28 cellular contexts compared by ENCODE assay signal in the genomic region with DNA sequence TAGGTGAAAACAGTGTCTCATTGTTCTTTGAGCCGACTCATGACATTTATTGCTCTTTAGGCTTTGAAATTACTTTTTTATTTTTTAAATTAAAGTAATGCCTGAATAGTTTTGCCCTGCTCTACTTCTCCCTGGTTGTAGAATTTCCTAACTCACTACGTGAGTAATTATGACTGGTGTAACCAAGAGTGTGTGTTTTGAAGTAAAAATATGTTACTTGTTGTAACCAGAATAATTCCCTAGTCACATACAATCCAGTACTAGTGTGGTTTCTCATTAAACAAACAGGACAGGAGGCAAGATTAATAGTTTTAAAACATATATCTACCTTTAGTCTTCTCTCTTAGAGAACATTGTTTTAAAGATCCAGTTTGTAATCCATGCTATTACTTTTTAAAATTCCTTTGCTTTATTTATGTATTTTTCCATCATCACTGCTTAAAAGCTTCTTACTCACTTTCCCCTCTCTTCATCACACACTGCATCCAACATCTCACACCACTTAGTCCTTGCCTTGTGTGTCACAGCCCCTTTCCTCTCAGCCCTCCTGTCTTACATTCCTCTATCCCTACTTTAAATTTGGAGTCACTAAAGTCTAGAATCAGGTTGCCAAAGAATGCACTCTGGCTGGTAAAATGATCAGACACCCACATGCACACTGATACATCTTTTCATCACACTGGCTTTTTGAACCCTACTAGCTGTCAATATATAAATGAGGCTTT.
DNase-seq lines count a peak whose midpoint lies in the region; ATAC-seq and TF ChIP-seq lines count a peak whose summit lies in the region.
"Had no signal": no experiment of that assay in that cellular context is flagged by ENCODE, and none has a peak within 500 bp of the region (broad histone marks: within the 10 kb centered on the region; RNA-seq: fewer than 3 reads in every experiment).

No MANE protein-coding gene starts in this region.

- no peaks in the 10 kb centered on the region for H3K79me2 ChIP-seq in GM23248 (ENCODE audit: insufficient read depth)

- peak overlapping the region; percentile 59 for H3K4me2 ChIP-seq in GM23248 (ENCODE audit: unreplicated experiment)

- no peak for ATAC-seq in HG03457 (IDR thresholded peaks at IDR 0.05; ENCODE audit: unreplicated experiment)
- ATAC-seq: activated CD8-positive, alpha-beta memory T cell treated with anti-CD3 and anti-CD28 coated beads, Interleukin-2, amount 10 ng/mL, durations not matched to agents 7 days and 5 days; activated T-cell treated with anti-CD3 and anti-CD28 coated beads, Interleukin-2, amount 50 U/mL, for 4 hours; body of pancreas; pancreas; SK-N-SH treated with all-trans-retinoic acid at 6 μM for 48 hours had no signal

- no peaks in the 10 kb centered on the region for H3K9me3 ChIP-seq in GM23248 (ENCODE audit: low read depth)
- H3K9me3 ChIP-seq: BE2C, body of pancreas, left lung, pancreas, tibial artery, vagina had no signal

- peaks cover 63% of the 10 kb centered on the region for H3K4me1 ChIP-seq in GM23248 (ENCODE audit: insufficient read depth)
- H3K4me1 ChIP-seq: BE2C, body of pancreas, left lung, pancreas, tibial artery, vagina had no signal

- no peaks in the 10 kb centered on the region for H4K20me1 ChIP-seq in GM23248 (ENCODE audit: insufficient read depth)

- H2AFZ ChIP-seq in GM23248, result no peak overlapping the region

- H3K9ac ChIP-seq in GM23248, result peak overlapping the region; percentile 43

- H3K4me3 Mint-ChIP-seq in activated CD4-positive, alpha-beta memory T cell treated with anti-CD3 and anti-CD28 coated beads for 36 hours, result no peak overlapping the region
- H3K4me3 Mint-ChIP-seq: activated CD8-positive, alpha-beta memory T cell treated with anti-CD3 and anti-CD28 coated beads, Interleukin-2, amount 10 ng/mL, durations not matched to agents 7 days and 5 days; activated T-cell treated with anti-CD3 and anti-CD28 coated beads, Interleukin-2, amount 50 U/mL, for 4 hours; CD8-positive, alpha-beta memory T cell; immature natural killer cell; neural crest cell; T-helper 1 cell treated with Interleukin-12 subunit alpha and Interleukin-12 subunit beta and Interleukin-4 antibody, amounts not matched to agents 30 μg/mL and 1 μg/mL, for 36 hours had no signal

- no peaks in the 10 kb centered on the region for H3K9me2 ChIP-seq in GM23248 (ENCODE audit: insufficient read depth)

- H3K4me1 Mint-ChIP-seq in activated CD4-positive, alpha-beta memory T cell treated with anti-CD3 and anti-CD28 coated beads for 36 hours (ENCODE audit: low read depth), result no peaks in the 10 kb centered on the region
- H3K4me1 Mint-ChIP-seq: activated CD8-positive, alpha-beta memory T cell treated with anti-CD3 and anti-CD28 coated beads, Interleukin-2, amount 10 ng/mL, durations not matched to agents 7 days and 5 days; CD8-positive, alpha-beta memory T cell; immature natural killer cell had no signal

- CTCF ChIA-PET in activated CD4-positive, alpha-beta memory T cell treated with anti-CD3 and anti-CD28 coated beads for 36 hours (lab: Charles Lee), result no interaction called here

- H3K27ac Mint-ChIP-seq in activated CD4-positive, alpha-beta memory T cell treated with anti-CD3 and anti-CD28 coated beads for 36 hours, result no peak overlapping the region
- H3K27ac Mint-ChIP-seq: activated CD8-positive, alpha-beta memory T cell treated with anti-CD3 and anti-CD28 coated beads, Interleukin-2, amount 10 ng/mL, durations not matched to agents 7 days and 5 days; CD8-positive, alpha-beta memory T cell; immature natural killer cell; T-helper 1 cell treated with Interleukin-12 subunit alpha and Interleukin-12 subunit beta and Interleukin-4 antibody, amounts not matched to agents 30 μg/mL and 1 μg/mL, for 36 hours had no signal

- H3K9me3 Mint-ChIP-seq in activated CD4-positive, alpha-beta memory T cell treated with anti-CD3 and anti-CD28 coated beads for 36 hours, result peaks cover 2% of the 10 kb centered on the region
- H3K9me3 Mint-ChIP-seq: neural crest cell; T-helper 1 cell treated with Interleukin-12 subunit alpha and Interleukin-12 subunit beta and Interleukin-4 antibody, amounts not matched to agents 30 μg/mL and 1 μg/mL, for 36 hours had no signal

- 23 to 24% methylated on average over 2 of the region's 2 CpGs for WGBS in GM23248 (ENCODE audit: low coverage in 1 of 2, low lambda C conversion rate in 2 of 2, missing lambda C conversion rate in 2 of 2), 2 experiments

- H3K36me3 Mint-ChIP-seq in activated CD4-positive, alpha-beta memory T cell treated with anti-CD3 and anti-CD28 coated beads for 36 hours, result no peaks in the 10 kb centered on the region
- H3K36me3 Mint-ChIP-seq: activated CD8-positive, alpha-beta memory T cell treated with anti-CD3 and anti-CD28 coated beads, Interleukin-2, amount 10 ng/mL, durations not matched to agents 7 days and 5 days; CD8-positive, alpha-beta memory T cell; immature natural killer cell had no signal

- intact Hi-C loops in cardiac septum (cut with DNase I), result no loop called here
- intact Hi-C loops in activated CD4-positive, alpha-beta memory T cell treated with anti-CD3 and anti-CD28 coated beads for 36 hours (cut with micrococcal nuclease), result no loop called here

- peak overlapping the region; percentile 85 for H3K27ac ChIP-seq in GM23248
- H3K27ac ChIP-seq: body of pancreas, dorsolateral prefrontal cortex, left lung, pancreas, tibial artery, vagina had no signal

- POLR2A ChIA-PET in activated CD4-positive, alpha-beta memory T cell treated with anti-CD3 and anti-CD28 coated beads for 36 hours (lab: Charles Lee), result no interaction called here

- peaks cover 54% of the 10 kb centered on the region for H3F3A ChIP-seq in GM23248 (ENCODE audit: insufficient read depth)

- in situ Hi-C loops in GM23248 (cut with MboI), result no loop called here

- no peaks in the 10 kb centered on the region for H3K36me3 ChIP-seq in GM23248 (ENCODE audit: low read depth)
- H3K36me3 ChIP-seq in kidney epithelial cell (ENCODE audit: control insufficient read depth, insufficient read depth, low read length), result no peaks in the 10 kb centered on the region
- H3K36me3 ChIP-seq: BE2C, left lung, pancreas, tibial artery, vagina had no signal

- no peak for TF ChIP-seq CTCF in kidney epithelial cell (IDR thresholded peaks at IDR 0.05; ENCODE audit: insufficient read depth, low read length, poor library complexity, severe bottlenecking)

- H3K4me3 ChIP-seq in GM23248 (no peak overlapping the region), kidney epithelial cell (ENCODE audit: low read depth, low read length) (no peak overlapping the region)
- H3K4me3 ChIP-seq: body of pancreas, dorsolateral prefrontal cortex, left lung, pancreas, tibial artery, vagina had no signal

- DNase-seq in AG08395 (ENCODE audit: low spot score), result peak; percentile 64
- DNase-seq in GM23248, result peak; percentile 83
- DNase-seq in amniotic epithelial cell (ENCODE audit: low read depth), result peak; percentile 69
- DNase-seq in kidney epithelial cell (ENCODE audit: low read depth), result peak; percentile 5
- DNase-seq in cardiac septum (ENCODE audit: low spot score), result no peak
- DNase-seq in NCI-H1694 (lab: John Stamatoyannopoulos, UW), result no peak
- DNase-seq in activated CD4-positive, alpha-beta memory T cell treated with anti-CD3 and anti-CD28 coated beads for 36 hours, result no peak
- DNase-seq: activated CD4-positive, CD25-positive, alpha-beta regulatory T cell; activated CD8-positive, alpha-beta memory T cell treated with anti-CD3 and anti-CD28 coated beads, Interleukin-2, amount 10 ng/mL, durations not matched to agents 7 days and 5 days; activated T-cell treated with anti-CD3 and anti-CD28 coated beads, Interleukin-2, amount 50 U/mL, for 4 hours; BE2C; body of pancreas; CD8-positive, alpha-beta memory T cell; dorsolateral prefrontal cortex; immature natural killer cell; KG1; left lung; NCI-H1417 treated with DMSO at 0.1 percent for 48 hours; NCI-H2081; NCI-H526; pancreas; stimulated activated CD8-positive, alpha-beta memory T cell treated with anti-CD3 and anti-CD28 coated beads, Interleukin-4, amount 100 ng/mL, for 48 hours; tibial artery had no signal

- H3K27me3 ChIP-seq in GM23248 (replicated peaks; ENCODE audit: insufficient read depth) (no peaks in the 10 kb centered on the region), kidney epithelial cell (ENCODE audit: control insufficient read depth, insufficient read depth, low read length) (no peaks in the 10 kb centered on the region)
- H3K27me3 ChIP-seq: BE2C, body of pancreas, left lung, pancreas, tibial artery, vagina had no signal

- no peaks in the 10 kb centered on the region for H3K27me3 Mint-ChIP-seq in activated CD4-positive, alpha-beta memory T cell treated with anti-CD3 and anti-CD28 coated beads for 36 hours
- H3K27me3 Mint-ChIP-seq: activated CD8-positive, alpha-beta memory T cell treated with anti-CD3 and anti-CD28 coated beads, Interleukin-2, amount 10 ng/mL, durations not matched to agents 7 days and 5 days; CD8-positive, alpha-beta memory T cell had no signal

Comparison
In these comparisons a context has a peak if more than half of its experiments do, and no peak if none do; other contexts are left out.
1. DNase-seq: peak in AG08395 (single experiment), GM23248 (single experiment), amniotic epithelial cell (single experiment) and kidney epithelial cell (single experiment); none in cardiac septum (single experiment), NCI-H1694 (single experiment) and activated CD4-positive, alpha-beta memory T cell treated with anti-CD3 and anti-CD28 coated beads for 36 hours (single experiment).